Comparison of ENCODE assay signal across 8 cellular contexts in the genomic region with DNA sequence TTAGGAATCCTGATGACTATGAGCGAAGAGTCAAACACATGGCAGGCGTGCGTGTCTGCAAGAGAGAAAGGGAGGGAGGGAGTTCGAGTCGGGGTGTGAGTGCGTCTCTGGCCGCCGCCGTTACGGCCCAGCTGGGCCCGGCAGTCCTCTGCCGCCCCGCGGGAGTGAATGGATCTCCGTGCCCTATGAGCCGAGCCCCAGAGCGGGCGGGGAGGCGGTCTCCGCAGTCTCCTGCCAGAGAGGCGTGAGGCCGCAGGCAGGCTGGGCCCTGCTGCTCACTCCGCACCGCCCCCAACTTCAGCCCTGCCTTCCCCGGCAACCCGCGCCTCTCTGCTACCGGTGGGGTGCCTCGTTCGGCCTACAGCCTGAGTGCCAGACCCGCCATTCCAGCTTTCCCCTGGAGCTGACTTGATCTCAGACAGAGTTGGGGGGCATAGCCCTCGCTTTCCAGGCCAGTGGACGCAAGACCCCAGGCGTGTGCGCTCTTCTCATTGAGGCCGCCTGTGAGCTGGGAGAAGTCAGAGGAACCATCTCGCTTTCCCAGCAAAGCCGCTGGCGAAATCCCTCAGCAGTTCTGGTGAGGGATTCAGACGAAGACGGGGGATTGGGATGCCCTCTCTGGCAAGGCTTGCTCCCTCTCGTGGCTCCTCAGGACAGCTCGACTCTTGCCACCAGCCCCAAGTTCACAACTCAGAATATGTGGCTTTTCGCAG. TPM values are rescaled to one million over a fixed set of nuclear protein-coding genes. Genes with fewer than 3 reads are reported as not detected.
DNase-seq lines count a peak whose midpoint lies in the region; ATAC-seq and TF ChIP-seq lines count a peak whose summit lies in the region.

No MANE protein-coding gene starts in this region.

- peaks cover 9% of the 10 kb centered on the region for H3K4me1 ChIP-seq in NT2/D1 (ENCODE audit: insufficient read depth, insufficient read length)
- H3K4me1 ChIP-seq in left lung, result no peaks in the 10 kb centered on the region

- H3K4me3 ChIP-seq in GM06990 (replicated peaks; ENCODE audit: low read depth, low read length) (no peak overlapping the region), NT2/D1 (ENCODE audit: insufficient read length, low read depth) (peak overlapping the region; percentile 72), left lung (peak overlapping the region; percentile 29 to 43)

- H3K4me1 Mint-ChIP-seq in stimulated activated memory B cell treated with anti-CD40 and anti-IgM and Interleukin-4, amounts not matched to agents 10 μg/mL and 1 μg/mL and 100 μg/mL, for 72 hours, result peaks cover 26% of the 10 kb centered on the region

- intact Hi-C loops in left lung (cut with DNase I), result no loop called here

- H3K27me3 Mint-ChIP-seq in stimulated activated memory B cell treated with anti-CD40 and anti-IgM and Interleukin-4, amounts not matched to agents 10 μg/mL and 1 μg/mL and 100 μg/mL, for 72 hours, result peaks cover 29% of the 10 kb centered on the region

- ATAC-seq in left lung (peak; percentile 55), HG03025 (IDR thresholded peaks at IDR 0.05; ENCODE audit: low FRiP score, unreplicated experiment) (no peak), HG03039 (IDR thresholded peaks at IDR 0.05; ENCODE audit: unreplicated experiment) (no peak), GM18861 (IDR thresholded peaks at IDR 0.05; ENCODE audit: unreplicated experiment) (no peak)
- ATAC-seq in stimulated activated memory B cell treated with anti-CD40 and anti-IgM and Interleukin-4, amounts not matched to agents 10 μg/mL and 1 μg/mL and 100 μg/mL, for 72 hours, result peak; percentile 31

- H3K36me3 ChIP-seq in GM06990 (ENCODE audit: control insufficient read depth, insufficient read depth, low read length), result no peaks in the 10 kb centered on the region
- no peaks in the 10 kb centered on the region for H3K36me3 ChIP-seq in NT2/D1 (ENCODE audit: insufficient read depth, insufficient read length, low read length)
- H3K36me3 ChIP-seq in left lung, result no peaks in the 10 kb centered on the region

- no peaks in the 10 kb centered on the region for H3K36me3 Mint-ChIP-seq in stimulated activated memory B cell treated with anti-CD40 and anti-IgM and Interleukin-4, amounts not matched to agents 10 μg/mL and 1 μg/mL and 100 μg/mL, for 72 hours

- H3K27me3 ChIP-seq in GM06990 (replicated peaks; ENCODE audit: control insufficient read depth, insufficient read depth, low read length) (peaks cover 4% of the 10 kb centered on the region; the same call in 1 of the 2 replicates), NT2/D1 (ENCODE audit: insufficient read depth, insufficient read length) (peaks cover 5% of the 10 kb centered on the region), left lung (peaks cover 0 to 42% of the 10 kb centered on the region in 2 donors)

- H3K27ac ChIP-seq in left lung, result no peak overlapping the region

- H3K27ac Mint-ChIP-seq in stimulated activated memory B cell treated with anti-CD40 and anti-IgM and Interleukin-4, amounts not matched to agents 10 μg/mL and 1 μg/mL and 100 μg/mL, for 72 hours, result no peak overlapping the region

- H3K9me3 ChIP-seq in NT2/D1 (ENCODE audit: insufficient read depth, low read length), result no peaks in the 10 kb centered on the region
- H3K9me3 ChIP-seq in left lung, result no peaks in the 10 kb centered on the region

- H3K9ac ChIP-seq in NT2/D1 (ENCODE audit: insufficient read length, low read depth), result peak overlapping the region; percentile 85

- H3K4me3 Mint-ChIP-seq in stimulated activated memory B cell treated with anti-CD40 and anti-IgM and Interleukin-4, amounts not matched to agents 10 μg/mL and 1 μg/mL and 100 μg/mL, for 72 hours, result peak overlapping the region; percentile 67

- DNase-seq in GM06990 (ENCODE audit: extremely low read depth, insufficient read length) (peak; percentile 11), NT2/D1 (ENCODE audit: low read depth, low spot score) (peak; percentile 57), ecto neural progenitor cell (ENCODE audit: low spot score) (peak; percentile 77), left lung (peak; percentile 45 to 81)

- H3K9me3 Mint-ChIP-seq in stimulated activated memory B cell treated with anti-CD40 and anti-IgM and Interleukin-4, amounts not matched to agents 10 μg/mL and 1 μg/mL and 100 μg/mL, for 72 hours, result no peaks in the 10 kb centered on the region

- TF ChIP-seq CTCF in GM06990 (IDR thresholded peaks at IDR 0.05; ENCODE audit: insufficient read depth, low read length, poor library complexity, severe bottlenecking) (no peak), left lung (IDR thresholded peaks at IDR 0.05) (no peak)

RNA-seq across cellular contexts. Expression of a gene that starts 1.4 kb away (rescaled TPM):
- total RNA-seq in left lung, result 10 to 100 TPM; 16.4 to 22.9 TPM

Comparison
In these comparisons a context has a peak if more than half of its experiments do, and no peak if none do; other contexts are left out.
1. DNase-seq: peak in every context shown above with its lines; median percentile 77 in ecto neural progenitor cell; 63 in left lung; 57 in NT2/D1; 11 in GM06990.
2. ATAC-seq: peak in left lung (single experiment) and stimulated activated memory B cell treated with anti-CD40 and anti-IgM and Interleukin-4, amounts not matched to agents 10 μg/mL and 1 μg/mL and 100 μg/mL, for 72 hours (single experiment); none in HG03025 (single experiment), HG03039 (single experiment) and GM18861 (single experiment).